In the genomic region with DNA sequence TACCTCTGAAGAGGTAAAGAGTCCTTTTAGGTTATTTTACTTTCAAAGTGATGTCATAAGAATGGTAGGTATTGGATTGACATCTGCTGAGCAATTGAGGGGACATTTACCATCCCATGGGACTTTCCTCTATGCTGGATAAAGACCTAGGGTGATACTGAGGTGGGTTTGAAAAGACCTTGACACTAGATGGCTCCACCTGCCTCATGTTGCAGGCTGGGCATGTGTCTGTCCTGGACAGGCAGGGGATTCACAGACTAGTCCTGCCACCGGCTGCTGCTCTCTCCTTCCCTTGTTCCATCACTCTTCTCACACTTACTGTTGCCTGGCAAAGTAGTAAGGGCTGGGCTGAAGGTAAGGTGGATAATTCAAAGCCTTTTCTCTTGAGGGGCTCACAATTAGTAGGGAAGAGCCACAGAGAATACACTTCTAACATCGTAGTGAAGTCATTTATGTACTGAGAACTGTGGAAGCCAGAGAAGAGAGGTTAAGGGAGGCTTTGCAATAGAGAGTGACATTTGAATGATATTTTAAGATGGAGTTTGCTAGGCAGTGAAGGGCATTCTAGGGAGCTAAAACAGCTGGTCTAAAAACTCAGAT, we compare ENCODE assay signal across 1 cellular context.
TF ChIP-seq lines count a peak whose summit lies in the region.

No MANE protein-coding gene starts in this region.

TF ChIP-seq in GM23338, 12 proteins besides CTCF, POLR2A, EP300 and RAD21 (continued from another document):
- TF ChIP-seq ZNF462 (CRISPR knock-in tag; IDR thresholded peaks at IDR 0.05) (no peak), EZH2 (IDR thresholded peaks at IDR 0.05; ENCODE audit: low read depth, unreplicated experiment) (no peak), POLR2AphosphoS5 (IDR thresholded peaks at IDR 0.05; ENCODE audit: low read depth) (no peak)
TF ChIP-seq in GM23338: peak in this region for 0.
